10 cellular contexts compared by ENCODE assay signal in the genomic region with DNA sequence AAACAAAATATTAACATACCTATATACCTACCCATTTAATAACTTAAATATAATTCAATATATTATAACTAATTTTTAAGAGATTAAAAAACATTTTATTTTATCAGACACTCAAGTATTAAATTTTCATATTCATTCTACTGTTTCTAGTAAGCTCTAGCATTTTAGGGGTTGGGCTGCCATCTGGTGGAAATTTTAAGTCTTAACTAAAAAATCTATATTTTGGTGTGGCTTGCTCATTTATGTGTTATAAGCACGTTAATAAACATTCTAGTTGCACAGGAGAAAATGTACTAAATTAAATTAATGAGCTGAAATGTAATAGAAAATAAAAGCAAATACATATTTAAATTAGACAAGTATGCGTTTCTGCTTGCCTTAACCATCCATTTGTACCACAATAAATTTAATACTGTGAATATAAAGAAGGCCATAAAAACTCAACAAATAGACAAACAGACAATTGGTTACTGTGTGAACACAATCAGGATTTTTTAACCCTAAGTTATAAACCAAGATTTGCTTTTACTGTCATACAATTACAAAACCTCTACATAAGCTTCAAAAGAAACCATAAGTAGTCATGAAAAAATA.
DNase-seq lines count a peak whose midpoint lies in the region; ATAC-seq and TF ChIP-seq lines count a peak whose summit lies in the region.
"Had no signal": no experiment of that assay in that cellular context is flagged by ENCODE, and none has a peak within 500 bp of the region (broad histone marks: within the 10 kb centered on the region; RNA-seq: fewer than 3 reads in every experiment).

No MANE protein-coding gene starts in this region.

- H3K4me1 ChIP-seq in foreskin keratinocyte: no peaks in the 10 kb centered on the region
- H3K4me1 ChIP-seq in esophagus squamous epithelium: no peaks in the 10 kb centered on the region
- no peaks in the 10 kb centered on the region for H3K4me1 ChIP-seq in left ventricle myocardium inferior

- TF ChIP-seq POLR2A in esophagus squamous epithelium (IDR thresholded peaks at IDR 0.05): no peak

- no peaks in the 10 kb centered on the region for H3K9me3 ChIP-seq in esophagus squamous epithelium
- no peaks in the 10 kb centered on the region for H3K9me3 ChIP-seq in left ventricle myocardium inferior (replicated peaks)

- H3K4me3 ChIP-seq in esophagus squamous epithelium: no peak overlapping the region
- no peak overlapping the region for H3K4me3 ChIP-seq in left ventricle myocardium inferior

- H3K27me3 ChIP-seq in foreskin keratinocyte (no peaks in the 10 kb centered on the region), esophagus squamous epithelium (no peaks in the 10 kb centered on the region), left ventricle myocardium inferior (ENCODE audit: low read depth) (no peaks in the 10 kb centered on the region)

- TF ChIP-seq CTCF in foreskin keratinocyte (conservative IDR thresholded peaks at IDR 0.05): peak; percentile 72
- no peak for TF ChIP-seq CTCF in esophagus squamous epithelium (IDR thresholded peaks at IDR 0.05)
- no peak for TF ChIP-seq CTCF in left ventricle myocardium inferior (IDR thresholded peaks at IDR 0.05; ENCODE audit: borderline replicate concordance)

- WGBS in esophagus squamous epithelium, 2 donors: 18 to 23% methylated on average over 2 of the region's 2 CpGs

- DNase-seq in DMS53 treated with DMSO at 0.1 percent for 48 hours (lab: John Stamatoyannopoulos, UW; ENCODE audit: unreplicated experiment) (peak; percentile 55), NCI-H1105 (lab: John Stamatoyannopoulos, UW) (peak; percentile 67), SK-N-DZ (ENCODE audit: low spot score) (peak; percentile 73), foreskin keratinocyte (peak in 1 of 2 donors; percentile 24), esophagus squamous epithelium (lab: John Stamatoyannopoulos, UW) (no peak), left ventricle myocardium inferior (no peak)
- no peak for DNase-seq in T-helper 2 cell treated with Interferon-gamma antibody and Interleukin-4, amounts not matched to agents 5 μg/mL and 100 μg/mL, for 36 hours (ENCODE audit: low spot score)

- intact Hi-C loops in esophagus squamous epithelium (cut with DNase I): no loop called here
- intact Hi-C loops in left ventricle myocardium inferior (cut with micrococcal nuclease): no loop called here

- H3K27me3 Mint-ChIP-seq in T-helper 2 cell treated with Interferon-gamma antibody and Interleukin-4, amounts not matched to agents 5 μg/mL and 100 μg/mL, for 36 hours (ENCODE audit: low read depth): no peaks in the 10 kb centered on the region
- H3K27me3 Mint-ChIP-seq in activated T-helper 17 cell treated with anti-CD3 and anti-CD28 coated beads, Interleukin-2, amount 50 U/mL, for 72 hours: no peaks in the 10 kb centered on the region
- H3K27me3 Mint-ChIP-seq: stimulated activated naive CD8-positive, alpha-beta T cell treated with anti-CD3 and anti-CD28 coated beads, Interleukin-15, Interleukin-2, amounts not matched to agents 100 ng/mL and 50 ng/mL, for 24 hours had no signal

- peaks cover 9% of the 10 kb centered on the region for H3K9me3 Mint-ChIP-seq in T-helper 2 cell treated with Interferon-gamma antibody and Interleukin-4, amounts not matched to agents 5 μg/mL and 100 μg/mL, for 36 hours
- H3K9me3 Mint-ChIP-seq in activated T-helper 17 cell treated with anti-CD3 and anti-CD28 coated beads, Interleukin-2, amount 50 U/mL, for 72 hours: peaks cover 16% of the 10 kb centered on the region
- H3K9me3 Mint-ChIP-seq: stimulated activated naive CD8-positive, alpha-beta T cell treated with anti-CD3 and anti-CD28 coated beads, Interleukin-15, Interleukin-2, amounts not matched to agents 100 ng/mL and 50 ng/mL, for 24 hours had no signal

- no peaks in the 10 kb centered on the region for H3K36me3 Mint-ChIP-seq in T-helper 2 cell treated with Interferon-gamma antibody and Interleukin-4, amounts not matched to agents 5 μg/mL and 100 μg/mL, for 36 hours (ENCODE audit: low read depth)
- H3K36me3 Mint-ChIP-seq in activated T-helper 17 cell treated with anti-CD3 and anti-CD28 coated beads, Interleukin-2, amount 50 U/mL, for 72 hours (ENCODE audit: low read depth): no peaks in the 10 kb centered on the region

- H3K27ac Mint-ChIP-seq in T-helper 2 cell treated with Interferon-gamma antibody and Interleukin-4, amounts not matched to agents 5 μg/mL and 100 μg/mL, for 36 hours: no peak overlapping the region
- H3K27ac Mint-ChIP-seq in activated T-helper 17 cell treated with anti-CD3 and anti-CD28 coated beads, Interleukin-2, amount 50 U/mL, for 72 hours: no peak overlapping the region
- H3K27ac Mint-ChIP-seq: stimulated activated naive CD8-positive, alpha-beta T cell treated with anti-CD3 and anti-CD28 coated beads, Interleukin-15, Interleukin-2, amounts not matched to agents 100 ng/mL and 50 ng/mL, for 24 hours had no signal

- H3K36me3 ChIP-seq in esophagus squamous epithelium (no peaks in the 10 kb centered on the region), left ventricle myocardium inferior (no peaks in the 10 kb centered on the region)

- no peaks in the 10 kb centered on the region for H3K4me1 Mint-ChIP-seq in T-helper 2 cell treated with Interferon-gamma antibody and Interleukin-4, amounts not matched to agents 5 μg/mL and 100 μg/mL, for 36 hours (ENCODE audit: low read depth)
- H3K4me1 Mint-ChIP-seq in activated T-helper 17 cell treated with anti-CD3 and anti-CD28 coated beads, Interleukin-2, amount 50 U/mL, for 72 hours: no peaks in the 10 kb centered on the region

- no peak for ATAC-seq in foreskin keratinocyte
- no peak for ATAC-seq in activated T-helper 17 cell treated with anti-CD3 and anti-CD28 coated beads, Interleukin-2, amount 50 U/mL, for 72 hours (replicated peaks)

- H3K27ac ChIP-seq in foreskin keratinocyte (no peak overlapping the region), esophagus squamous epithelium (no peak overlapping the region), left ventricle myocardium inferior (replicated peaks) (no peak overlapping the region)
- H3K27ac ChIP-seq: epithelial cell of prostate had no signal

- no peak overlapping the region for H3K4me3 Mint-ChIP-seq in T-helper 2 cell treated with Interferon-gamma antibody and Interleukin-4, amounts not matched to agents 5 μg/mL and 100 μg/mL, for 36 hours
- no peak overlapping the region for H3K4me3 Mint-ChIP-seq in activated T-helper 17 cell treated with anti-CD3 and anti-CD28 coated beads, Interleukin-2, amount 50 U/mL, for 72 hours
- H3K4me3 Mint-ChIP-seq: stimulated activated naive CD8-positive, alpha-beta T cell treated with anti-CD3 and anti-CD28 coated beads, Interleukin-15, Interleukin-2, amounts not matched to agents 100 ng/mL and 50 ng/mL, for 24 hours had no signal

Comparison
In these comparisons a context has a peak if more than half of its experiments do, and no peak if none do; other contexts are left out.
1. DNase-seq: peak in DMS53 treated with DMSO at 0.1 percent for 48 hours (single experiment), NCI-H1105 (single experiment) and SK-N-DZ (single experiment); none in T-helper 2 cell treated with Interferon-gamma antibody and Interleukin-4, amounts not matched to agents 5 μg/mL and 100 μg/mL, for 36 hours (single experiment), esophagus squamous epithelium (single experiment) and left ventricle myocardium inferior (single experiment).